14 cellular contexts compared by ENCODE assay signal in genomic region chr6:13447949-13448724, GRCh38. TPM values are rescaled to one million over a fixed set of nuclear protein-coding genes. Genes with fewer than 3 reads are reported as not detected.
DNase-seq lines count a peak whose midpoint lies in the region; ATAC-seq, FAIRE-seq and TF ChIP-seq lines count a peak whose summit lies in the region.
"Had no signal": no experiment of that assay in that cellular context is flagged by ENCODE, and none has a peak within 500 bp of the region (broad histone marks: within the 10 kb centered on the region; RNA-seq: fewer than 3 reads in every experiment).

No MANE protein-coding gene starts in this region.

- H3K9me3 ChIP-seq in GM12878 (replicated peaks; ENCODE audit: control insufficient read depth, insufficient read depth, low read length), result peaks cover 5% of the 10 kb centered on the region; the same call in 1 of the 3 replicates
- no peaks in the 10 kb centered on the region for H3K9me3 ChIP-seq in left lung
- no peaks in the 10 kb centered on the region for H3K9me3 ChIP-seq in tibial nerve
- H3K9me3 ChIP-seq: pancreas had no signal

- TF ChIP-seq POLR2A in GM12878 (IDR thresholded peaks at IDR 0.05; ENCODE audit: low read depth, low read length) (no peak), tibial nerve (IDR thresholded peaks at IDR 0.05) (no peak)

- in situ Hi-C loops in GM12878 (cut with MboI), result no loop called here

- H3K4me3 ChIP-seq in GM12878, result no peak overlapping the region
- no peak overlapping the region for H3K4me3 ChIP-seq in left lung
- no peak overlapping the region for H3K4me3 ChIP-seq in tibial nerve
- H3K4me3 ChIP-seq: pancreas had no signal

- H3K36me3 Mint-ChIP-seq in activated T-cell treated with anti-CD3 and anti-CD28 coated beads, Interleukin-2, amount 50 U/mL, for 24 hours (ENCODE audit: low read depth), result peaks cover 34% of the 10 kb centered on the region
- no peaks in the 10 kb centered on the region for H3K36me3 Mint-ChIP-seq in activated T-cell treated with anti-CD3 and anti-CD28 coated beads, Interleukin-2, amount 50 U/mL, for 72 hours (ENCODE audit: insufficient read depth in 2 of 2)

- H3K36me3 ChIP-seq in GM12878 (ENCODE audit: control insufficient read depth in 2 of 2, insufficient read depth in 2 of 2, low read length in 1 of 2) (peaks cover 12 to 23% of the 10 kb centered on the region in 2 experiments), left lung (no peaks in the 10 kb centered on the region), tibial nerve (peaks cover 0 to 12% (median 0%) of the 10 kb centered on the region in 3 donors)
- H3K36me3 ChIP-seq: pancreas had no signal

- peak; percentile 52 for FAIRE-seq in GM12878 (lab: Jason Lieb, UNC)
- FAIRE-seq: pancreas had no signal

- RAD21 ChIA-PET in GM12878 (lab: Charles Lee; ENCODE audit: unreplicated experiment), result interaction anchor here (1.5 to 1.8 kb wide), 2 partner anchors 19 to 20 kb away, joined by 3 to 4 read pairs; no protein-coding TSS in a partner anchor

- H3K9me3 Mint-ChIP-seq in activated T-cell treated with anti-CD3 and anti-CD28 coated beads, Interleukin-2, amount 50 U/mL, for 24 hours, result peaks cover 4% of the 10 kb centered on the region
- H3K9me3 Mint-ChIP-seq in activated T-cell treated with anti-CD3 and anti-CD28 coated beads, Interleukin-2, amount 50 U/mL, for 72 hours, result no peaks in the 10 kb centered on the region

- no peaks in the 10 kb centered on the region for H3K27me3 ChIP-seq in GM12878 (replicated peaks in 1 of 2; ENCODE audit: control insufficient read depth in 2 of 2, insufficient read depth in 2 of 2, low read length in 1 of 2)
- H3K27me3 ChIP-seq in left lung, result no peaks in the 10 kb centered on the region
- no peaks in the 10 kb centered on the region for H3K27me3 ChIP-seq in tibial nerve
- H3K27me3 ChIP-seq: pancreas had no signal

- ATAC-seq in activated T-cell treated with anti-CD3 and anti-CD28 coated beads, Interleukin-2, amount 50 U/mL, for 72 hours (replicated peaks in 1 of 2), result no peak
- ATAC-seq in GM12878 (no peak; the same call in 2 of the 3 replicates), left lung (peak; percentile 53), HG02973 (IDR thresholded peaks at IDR 0.05; ENCODE audit: unreplicated experiment) (no peak)
- ATAC-seq: pancreas had no signal

- POLR2A ChIA-PET in GM12878 (lab: Charles Lee), result interaction anchor here (1.3 kb wide), 1 partner anchor 10 kb away, joined by 4 read pairs; no protein-coding TSS in a partner anchor

- peak overlapping the region; percentile 26 for H3K27ac Mint-ChIP-seq in activated T-cell treated with anti-CD3 and anti-CD28 coated beads, Interleukin-2, amount 50 U/mL, for 24 hours
- H3K27ac Mint-ChIP-seq in activated T-cell treated with anti-CD3 and anti-CD28 coated beads, Interleukin-2, amount 50 U/mL, for 72 hours, result no peak overlapping the region

- peak overlapping the region; percentile 13; the same call in 1 of the 2 replicates for H3K27ac ChIP-seq in GM12878 (ENCODE audit: control insufficient read depth, insufficient read depth)
- H3K27ac ChIP-seq in left lung, result peak overlapping the region; percentile 26 to 54
- peak overlapping the region; percentile 14 to 42 (median 26) for H3K27ac ChIP-seq in tibial nerve
- H3K27ac ChIP-seq: pancreas had no signal

- TF ChIP-seq RAD21 in GM12878 (IDR thresholded peaks at IDR 0.05; ENCODE audit: insufficient read depth, low read depth, low read length), result no peak

- no TSS peak for BruUV-seq in GM12878 (replicated peaks; lab: Mats Ljungman, UMichigan)

- no peak overlapping the region for H3K4me3 Mint-ChIP-seq in activated T-cell treated with anti-CD3 and anti-CD28 coated beads, Interleukin-2, amount 50 U/mL, for 24 hours
- H3K4me3 Mint-ChIP-seq in activated T-cell treated with anti-CD3 and anti-CD28 coated beads, Interleukin-2, amount 50 U/mL, for 72 hours, result no peak overlapping the region

- SMC1A ChIA-PET in GM12878 (lab: Charles Lee; ENCODE audit: uncharacterized antibody, unreplicated experiment), result interaction anchor here (1.1 to 2.4 kb wide), 3 partner anchors 7 to 18 kb away, joined by 3 to 6 read pairs (median 4); no protein-coding TSS in a partner anchor

- DNase-seq in activated T-cell treated with anti-CD3 and anti-CD28 coated beads, Interleukin-2, amount 50 U/mL, for 24 hours, result no peak
- no peak for DNase-seq in activated T-cell treated with anti-CD3 and anti-CD28 coated beads, Interleukin-2, amount 50 U/mL, for 72 hours
- DNase-seq in GM12878 (ENCODE audit: low read depth, low spot score), result no peak
- DNase-seq in left lung, result no peak
- no peak for DNase-seq in tibial nerve (ENCODE audit: low spot score in 2 of 2)
- DNase-seq in T1000 (lab: John Stamatoyannopoulos, UW), result no peak
- no peak for DNase-seq in activated effector memory CD4-positive, alpha-beta T cell treated with anti-CD3 and anti-CD28 coated beads, Interleukin-2, amount 50 U/mL, for 16 hours
- DNase-seq: activated effector memory CD4-positive, alpha-beta T cell treated with Interleukin-2 at 50 U/mL for 16 hours; effector memory CD4-positive, alpha-beta T cell; EL; NCI-H1417 treated with DMSO at 0.1 percent for 48 hours; OCI-M1; pancreas had no signal

- 11% methylated on average over 5 of the region's 5 CpGs for WGBS in GM12878 (ENCODE audit: insufficient coverage, insufficient replicate concordance, low lambda C conversion rate, missing lambda C conversion rate)
- 68 to 74% methylated on average over 5 of the region's 5 CpGs for WGBS in tibial nerve, 2 donors

- no peak for TF ChIP-seq CTCF in GM12878 (IDR thresholded peaks at IDR 0.05 in 2 of 3, conservative IDR thresholded peaks at IDR 0.05 in 1 of 3; ENCODE audit: control insufficient read depth in 2 of 3, extremely low read depth in 1 of 3, insufficient read depth in 1 of 3, low read depth in 3 of 3, low read length in 3 of 3)
- TF ChIP-seq CTCF in left lung (IDR thresholded peaks at IDR 0.05), result no peak
- TF ChIP-seq CTCF in tibial nerve (IDR thresholded peaks at IDR 0.05), result no peak

- H3K79me2 ChIP-seq in GM12878 (ENCODE audit: control insufficient read depth, insufficient read depth, low read length), result peaks cover 29% of the 10 kb centered on the region

- H3K4me2 ChIP-seq in GM12878 (ENCODE audit: control insufficient read depth, insufficient read depth), result no peak overlapping the region; the same call in 1 of the 2 replicates

- H3K4me1 ChIP-seq in GM12878 (ENCODE audit: control insufficient read depth, insufficient read depth, low read length), result peaks cover 14% of the 10 kb centered on the region
- peaks cover 25 to 55% of the 10 kb centered on the region in 2 donors for H3K4me1 ChIP-seq in left lung
- H3K4me1 ChIP-seq in tibial nerve, result peaks cover 0 to 42% (median 19%) of the 10 kb centered on the region in 4 donors

- no peaks in the 10 kb centered on the region for H4K20me1 ChIP-seq in GM12878 (ENCODE audit: control insufficient read depth, insufficient read depth)

- H3K4me1 Mint-ChIP-seq in activated T-cell treated with anti-CD3 and anti-CD28 coated beads, Interleukin-2, amount 50 U/mL, for 24 hours (ENCODE audit: low read depth), result peaks cover 44% of the 10 kb centered on the region
- peaks cover 38% of the 10 kb centered on the region for H3K4me1 Mint-ChIP-seq in activated T-cell treated with anti-CD3 and anti-CD28 coated beads, Interleukin-2, amount 50 U/mL, for 72 hours (ENCODE audit: low read depth)

- H3K27me3 Mint-ChIP-seq in activated T-cell treated with anti-CD3 and anti-CD28 coated beads, Interleukin-2, amount 50 U/mL, for 24 hours, result no peaks in the 10 kb centered on the region
- H3K27me3 Mint-ChIP-seq in activated T-cell treated with anti-CD3 and anti-CD28 coated beads, Interleukin-2, amount 50 U/mL, for 72 hours (ENCODE audit: low read depth), result no peaks in the 10 kb centered on the region

- TF ChIP-seq EP300 in GM12878 (IDR thresholded peaks at IDR 0.05; ENCODE audit: borderline replicate concordance in 1 of 2, control insufficient read depth in 1 of 2, low read depth in 2 of 2, low read length in 2 of 2), result no peak
- TF ChIP-seq EP300 in tibial nerve (IDR thresholded peaks at IDR 0.05), result peak; percentile 63 to 72

- H3K9ac ChIP-seq in GM12878 (ENCODE audit: control insufficient read depth, insufficient read depth, low read length), result no peak overlapping the region

- CTCF ChIA-PET in GM12878 (lab: Yijun Ruan, JAX), result interaction anchor here (1.1 kb wide), 2 partner anchors 11 to 127 kb away, joined by 3 read pairs; no protein-coding TSS in a partner anchor

- no peak overlapping the region; the same call in 1 of the 2 replicates for H2AFZ ChIP-seq in GM12878 (ENCODE audit: control insufficient read depth, low read depth, low read length)

- intact Hi-C loops in GM12878 (cut with micrococcal nuclease; ENCODE audit: unreplicated experiment), result no loop called here
- intact Hi-C loops in left lung (cut with DNase I), result no loop called here

TF ChIP-seq in GM12878, 131 proteins besides CTCF, POLR2A, EP300 and RAD21 (continues in another document):
- TF ChIP-seq RAD51 (IDR thresholded peaks at IDR 0.05) (no peak), EZH2 (IDR thresholded peaks at IDR 0.05; ENCODE audit: borderline replicate concordance, control insufficient read depth, low read depth, low read length) (no peak), SMAD1 (IDR thresholded peaks at IDR 0.05; ENCODE audit: low read depth, partially characterized antibody) (no peak), SMC3 (IDR thresholded peaks at IDR 0.05; ENCODE audit: borderline replicate concordance, low read length) (no peak), NRF1 (conservative IDR thresholded peaks at IDR 0.05; ENCODE audit: low read depth, low read length) (no peak), EGR1 (IDR thresholded peaks at IDR 0.05; ENCODE audit: borderline replicate concordance in 1 of 2, low read depth in 2 of 2, low read length in 2 of 2) (no peak)

RNA-seq across cellular contexts. Expression of gene GFOD1, which starts 39.3 kb away (rescaled TPM):
- total RNA-seq in activated T-cell treated with anti-CD3 and anti-CD28 coated beads, Interleukin-2, amount 50 U/mL, for 72 hours, result 1 to 10 TPM; 3.3 to 5.2 TPM
- 121 and 123 TPM in 2 replicates for total RNA-seq in GM12878 (2013; cell fraction: nucleolus; rRNA removed)
- 16.3 and 16.8 TPM in 2 replicates for total RNA-seq in GM12878 (2014; rRNA removed)
- total RNA-seq in GM12878 (2014; rRNA removed; fragmentation: Illumina TruSeq; extraction: Trizol), result 14.6 and 15.1 TPM in 2 replicates
- total RNA-seq in GM12878 (2021), result 18.0 and 20.6 TPM in 2 replicates
- 5.7 TPM for polyA plus RNA-seq in GM12878 (2011; ENCODE audit: low read depth)
- polyA plus RNA-seq in GM12878 (2011; rRNA removed), result 40.1 and 41.4 TPM in 2 replicates
- polyA plus RNA-seq in GM12878 (2011; cell fraction: cytosol; rRNA removed), result 32.8 and 36.8 TPM in 2 replicates
- 40.6 and 41.7 TPM in 2 replicates for polyA plus RNA-seq in GM12878 (2011; cell fraction: nucleus; rRNA removed)
- polyA plus RNA-seq in GM12878 (2012), result 8.8 and 11.5 TPM in 2 replicates
- polyA plus RNA-seq in GM12878 (2014; fragmentation: Illumina TruSeq; extraction: Trizol), result 9.8 and 10.2 TPM in 2 replicates
- polyA plus RNA-seq in GM12878 (2014; fragmentation: Nextera tagmentation; extraction: Ambion mirVana), result 1 to 10 TPM; 6.5 to 7.9 TPM
- polyA plus RNA-seq in GM12878 (2014; rRNA removed), result 14.8 and 16.1 TPM in 2 replicates
- 10 to 100 TPM; 16.9 to 22.8 TPM for polyA plus RNA-seq in GM12878 (2016; fragmentation: Nextera tagmentation; extraction: Ambion mirVana)
- 70.4 and 77.3 TPM in 2 replicates for polyA minus RNA-seq in GM12878 (2011; rRNA and poly(A)+ RNA removed)
- polyA minus RNA-seq in GM12878 (2011; cell fraction: cytosol; rRNA and poly(A)+ RNA removed), result 22.9 and 27.3 TPM in 2 replicates
- polyA minus RNA-seq in GM12878 (2011; cell fraction: nucleus; rRNA and poly(A)+ RNA removed), result 48.8 and 86.5 TPM in 2 replicates
- total RNA-seq in left lung, result 10 to 100 TPM in 1 of 2 donors, 1 to 10 TPM in 1; 8.7 to 19.6 TPM
- 10 to 100 TPM; 21.8 to 49.4 (median 31.1) TPM for total RNA-seq in tibial nerve
